In the genomic region with DNA sequence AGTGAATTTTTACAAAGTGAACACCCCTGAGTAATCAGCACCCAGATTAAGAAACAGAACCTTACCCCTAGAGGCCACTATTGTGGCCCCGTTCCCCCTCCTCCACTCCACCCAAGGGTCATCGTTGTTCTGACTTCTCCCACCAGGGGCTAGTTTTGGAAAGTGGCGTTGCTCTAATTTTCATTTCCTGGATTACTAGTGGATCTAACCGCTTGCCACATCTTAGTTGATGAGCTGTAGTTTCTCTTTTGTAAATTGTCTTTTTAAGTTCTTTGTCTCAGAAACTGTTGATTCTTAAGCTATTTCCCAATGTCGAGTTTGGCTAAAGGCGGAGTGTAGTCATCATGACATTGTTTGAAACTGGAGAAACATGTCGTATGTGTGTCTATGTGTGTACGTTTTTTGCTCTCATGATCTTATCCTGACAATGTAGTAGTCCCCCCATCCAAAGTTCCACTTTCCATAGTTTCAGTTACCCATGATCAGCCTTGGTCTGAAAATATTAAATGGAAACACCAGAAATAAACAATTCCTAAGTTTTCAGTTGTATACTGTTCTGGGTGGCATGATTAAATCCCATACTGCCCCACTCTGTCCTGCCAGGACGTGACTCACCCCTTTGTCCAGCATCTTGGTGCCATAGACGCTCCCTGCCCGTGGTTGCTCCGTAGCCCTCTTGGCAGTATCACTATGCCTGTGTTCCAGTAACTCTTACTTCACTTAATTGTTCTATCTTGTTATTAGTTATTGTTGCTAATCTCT, we compare ENCODE assay signal across 1 cellular context.
TF ChIP-seq lines count a peak whose summit lies in the region.

No MANE protein-coding gene starts in this region.

TF ChIP-seq in K562, 482 proteins besides CTCF, POLR2A, EP300 and RAD21 (continued from another document):
- TF ChIP-seq, protein P1, sequence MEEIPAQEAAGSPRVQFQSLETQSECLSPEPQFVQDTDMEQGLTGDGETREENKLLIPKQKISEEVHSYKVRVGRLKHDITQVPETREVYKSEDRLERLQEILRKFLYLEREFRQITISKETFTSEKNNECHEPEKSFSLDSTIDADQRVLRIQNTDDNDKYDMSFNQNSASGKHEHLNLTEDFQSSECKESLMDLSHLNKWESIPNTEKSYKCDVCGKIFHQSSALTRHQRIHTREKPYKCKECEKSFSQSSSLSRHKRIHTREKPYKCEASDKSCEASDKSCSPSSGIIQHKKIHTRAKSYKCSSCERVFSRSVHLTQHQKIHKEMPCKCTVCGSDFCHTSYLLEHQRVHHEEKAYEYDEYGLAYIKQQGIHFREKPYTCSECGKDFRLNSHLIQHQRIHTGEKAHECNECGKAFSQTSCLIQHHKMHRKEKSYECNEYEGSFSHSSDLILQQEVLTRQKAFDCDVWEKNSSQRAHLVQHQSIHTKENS (CRISPR knock-in tag; IDR thresholded peaks at IDR 0.05) = no peak
- TF ChIP-seq, protein P2, sequence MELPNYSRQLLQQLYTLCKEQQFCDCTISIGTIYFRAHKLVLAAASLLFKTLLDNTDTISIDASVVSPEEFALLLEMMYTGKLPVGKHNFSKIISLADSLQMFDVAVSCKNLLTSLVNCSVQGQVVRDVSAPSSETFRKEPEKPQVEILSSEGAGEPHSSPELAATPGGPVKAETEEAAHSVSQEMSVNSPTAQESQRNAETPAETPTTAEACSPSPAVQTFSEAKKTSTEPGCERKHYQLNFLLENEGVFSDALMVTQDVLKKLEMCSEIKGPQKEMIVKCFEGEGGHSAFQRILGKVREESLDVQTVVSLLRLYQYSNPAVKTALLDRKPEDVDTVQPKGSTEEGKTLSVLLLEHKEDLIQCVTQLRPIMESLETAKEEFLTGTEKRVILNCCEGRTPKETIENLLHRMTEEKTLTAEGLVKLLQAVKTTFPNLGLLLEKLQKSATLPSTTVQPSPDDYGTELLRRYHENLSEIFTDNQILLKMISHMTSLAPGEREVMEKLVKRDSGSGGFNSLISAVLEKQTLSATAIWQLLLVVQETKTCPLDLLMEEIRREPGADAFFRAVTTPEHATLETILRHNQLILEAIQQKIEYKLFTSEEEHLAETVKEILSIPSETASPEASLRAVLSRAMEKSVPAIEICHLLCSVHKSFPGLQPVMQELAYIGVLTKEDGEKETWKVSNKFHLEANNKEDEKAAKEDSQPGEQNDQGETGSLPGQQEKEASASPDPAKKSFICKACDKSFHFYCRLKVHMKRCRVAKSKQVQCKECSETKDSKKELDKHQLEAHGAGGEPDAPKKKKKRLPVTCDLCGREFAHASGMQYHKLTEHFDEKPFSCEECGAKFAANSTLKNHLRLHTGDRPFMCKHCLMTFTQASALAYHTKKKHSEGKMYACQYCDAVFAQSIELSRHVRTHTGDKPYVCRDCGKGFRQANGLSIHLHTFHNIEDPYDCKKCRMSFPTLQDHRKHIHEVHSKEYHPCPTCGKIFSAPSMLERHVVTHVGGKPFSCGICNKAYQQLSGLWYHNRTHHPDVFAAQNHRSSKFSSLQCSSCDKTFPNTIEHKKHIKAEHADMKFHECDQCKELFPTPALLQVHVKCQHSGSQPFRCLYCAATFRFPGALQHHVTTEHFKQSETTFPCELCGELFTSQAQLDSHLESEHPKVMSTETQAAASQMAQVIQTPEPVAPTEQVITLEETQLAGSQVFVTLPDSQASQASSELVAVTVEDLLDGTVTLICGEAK (IDR thresholded peaks at IDR 0.05) = no peak
- TF ChIP-seq, protein P2 (CRISPR knock-in tag; IDR thresholded peaks at IDR 0.05) = no peak
- TF ChIP-seq, protein P3, sequence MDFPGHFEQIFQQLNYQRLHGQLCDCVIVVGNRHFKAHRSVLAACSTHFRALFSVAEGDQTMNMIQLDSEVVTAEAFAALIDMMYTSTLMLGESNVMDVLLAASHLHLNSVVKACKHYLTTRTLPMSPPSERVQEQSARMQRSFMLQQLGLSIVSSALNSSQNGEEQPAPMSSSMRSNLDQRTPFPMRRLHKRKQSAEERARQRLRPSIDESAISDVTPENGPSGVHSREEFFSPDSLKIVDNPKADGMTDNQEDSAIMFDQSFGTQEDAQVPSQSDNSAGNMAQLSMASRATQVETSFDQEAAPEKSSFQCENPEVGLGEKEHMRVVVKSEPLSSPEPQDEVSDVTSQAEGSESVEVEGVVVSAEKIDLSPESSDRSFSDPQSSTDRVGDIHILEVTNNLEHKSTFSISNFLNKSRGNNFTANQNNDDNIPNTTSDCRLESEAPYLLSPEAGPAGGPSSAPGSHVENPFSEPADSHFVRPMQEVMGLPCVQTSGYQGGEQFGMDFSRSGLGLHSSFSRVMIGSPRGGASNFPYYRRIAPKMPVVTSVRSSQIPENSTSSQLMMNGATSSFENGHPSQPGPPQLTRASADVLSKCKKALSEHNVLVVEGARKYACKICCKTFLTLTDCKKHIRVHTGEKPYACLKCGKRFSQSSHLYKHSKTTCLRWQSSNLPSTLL (IDR thresholded peaks at IDR 0.05) = no peak
- TF ChIP-seq, protein P4, sequence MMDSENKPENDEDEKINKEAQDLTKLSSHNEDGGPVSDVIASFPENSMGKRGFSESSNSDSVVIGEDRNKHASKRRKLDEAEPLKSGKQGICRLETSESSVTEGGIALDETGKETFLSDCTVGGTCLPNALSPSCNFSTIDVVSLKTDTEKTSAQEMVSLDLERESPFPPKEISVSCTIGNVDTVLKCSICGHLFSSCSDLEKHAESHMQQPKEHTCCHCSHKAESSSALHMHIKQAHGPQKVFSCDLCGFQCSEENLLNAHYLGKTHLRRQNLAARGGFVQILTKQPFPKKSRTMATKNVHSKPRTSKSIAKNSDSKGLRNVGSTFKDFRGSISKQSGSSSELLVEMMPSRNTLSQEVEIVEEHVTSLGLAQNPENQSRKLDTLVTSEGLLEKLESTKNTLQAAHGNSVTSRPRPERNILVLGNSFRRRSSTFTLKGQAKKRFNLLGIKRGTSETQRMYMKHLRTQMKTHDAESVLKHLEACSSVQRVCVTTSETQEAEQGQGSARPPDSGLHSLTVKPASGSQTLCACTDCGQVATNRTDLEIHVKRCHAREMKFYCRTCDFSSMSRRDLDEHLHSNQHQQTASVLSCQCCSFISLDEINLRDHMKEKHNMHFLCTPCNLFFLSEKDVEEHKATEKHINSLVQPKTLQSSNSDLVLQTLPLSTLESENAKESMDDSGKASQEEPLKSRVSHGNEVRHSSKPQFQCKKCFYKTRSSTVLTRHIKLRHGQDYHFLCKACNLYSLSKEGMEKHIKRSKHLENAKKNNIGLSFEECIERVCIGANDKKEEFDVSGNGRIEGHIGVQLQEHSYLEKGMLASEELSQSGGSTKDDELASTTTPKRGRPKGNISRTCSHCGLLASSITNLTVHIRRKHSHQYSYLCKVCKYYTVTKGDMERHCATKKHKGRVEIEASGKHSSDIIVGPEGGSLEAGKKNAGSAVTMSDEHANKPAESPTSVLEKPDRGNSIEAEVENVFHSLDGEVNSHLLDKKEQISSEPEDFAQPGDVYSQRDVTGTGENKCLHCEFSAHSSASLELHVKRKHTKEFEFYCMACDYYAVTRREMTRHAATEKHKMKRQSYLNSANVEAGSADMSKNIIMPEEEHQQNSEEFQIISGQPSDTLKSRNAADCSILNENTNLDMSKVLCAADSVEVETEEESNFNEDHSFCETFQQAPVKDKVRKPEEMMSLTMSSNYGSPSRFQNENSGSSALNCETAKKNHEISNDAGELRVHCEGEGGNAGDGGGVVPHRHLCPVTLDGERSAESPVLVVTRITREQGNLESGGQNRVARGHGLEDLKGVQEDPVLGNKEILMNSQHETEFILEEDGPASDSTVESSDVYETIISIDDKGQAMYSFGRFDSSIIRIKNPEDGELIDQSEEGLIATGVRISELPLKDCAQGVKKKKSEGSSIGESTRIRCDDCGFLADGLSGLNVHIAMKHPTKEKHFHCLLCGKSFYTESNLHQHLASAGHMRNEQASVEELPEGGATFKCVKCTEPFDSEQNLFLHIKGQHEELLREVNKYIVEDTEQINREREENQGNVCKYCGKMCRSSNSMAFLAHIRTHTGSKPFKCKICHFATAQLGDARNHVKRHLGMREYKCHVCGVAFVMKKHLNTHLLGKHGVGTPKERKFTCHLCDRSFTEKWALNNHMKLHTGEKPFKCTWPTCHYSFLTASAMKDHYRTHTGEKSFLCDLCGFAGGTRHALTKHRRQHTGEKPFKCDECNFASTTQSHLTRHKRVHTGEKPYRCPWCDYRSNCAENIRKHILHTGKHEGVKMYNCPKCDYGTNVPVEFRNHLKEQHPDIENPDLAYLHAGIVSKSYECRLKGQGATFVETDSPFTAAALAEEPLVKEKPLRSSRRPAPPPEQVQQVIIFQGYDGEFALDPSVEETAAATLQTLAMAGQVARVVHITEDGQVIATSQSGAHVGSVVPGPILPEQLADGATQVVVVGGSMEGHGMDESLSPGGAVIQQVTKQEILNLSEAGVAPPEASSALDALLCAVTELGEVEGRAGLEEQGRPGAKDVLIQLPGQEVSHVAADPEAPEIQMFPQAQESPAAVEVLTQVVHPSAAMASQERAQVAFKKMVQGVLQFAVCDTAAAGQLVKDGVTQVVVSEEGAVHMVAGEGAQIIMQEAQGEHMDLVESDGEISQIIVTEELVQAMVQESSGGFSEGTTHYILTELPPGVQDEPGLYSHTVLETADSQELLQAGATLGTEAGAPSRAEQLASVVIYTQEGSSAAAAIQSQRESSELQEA (IDR thresholded peaks at IDR 0.05; ENCODE audit: low read depth) = no peak
- no peak for TF ChIP-seq STAG1 (CRISPR knock-in tag; IDR thresholded peaks at IDR 0.05; ENCODE audit: borderline replicate concordance)
- TF ChIP-seq DACH1 (IDR thresholded peaks at IDR 0.05; ENCODE audit: partially characterized antibody) = no peak
- TF ChIP-seq HNRNPL (IDR thresholded peaks at IDR 0.05; ENCODE audit: low read depth, low read length) = no peak
TF ChIP-seq in K562: peak in this region for 31.
